ENCODE assay signal across 18 cellular contexts in the genomic region with DNA sequence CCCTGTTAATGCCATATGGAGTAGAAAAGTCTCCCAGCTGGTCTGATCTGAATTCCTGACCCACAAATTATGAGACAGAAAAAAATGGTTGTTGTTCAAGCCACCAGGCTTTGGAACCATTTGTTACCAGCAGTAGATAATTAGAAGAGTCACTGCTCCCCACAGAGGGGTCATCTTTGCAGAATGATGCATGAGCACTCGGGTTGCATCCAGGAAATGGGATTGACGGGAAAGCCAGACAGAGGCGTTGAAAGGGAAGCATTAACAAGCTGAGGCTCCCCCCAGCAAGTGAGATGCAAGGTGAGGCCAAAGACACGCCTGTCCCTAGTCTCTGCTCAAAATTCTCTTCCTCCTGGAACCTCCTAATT.
DNase-seq lines count a peak whose midpoint lies in the region; ATAC-seq, FAIRE-seq and TF ChIP-seq lines count a peak whose summit lies in the region.
"Had no signal": no experiment of that assay in that cellular context is flagged by ENCODE, and none has a peak within 500 bp of the region (broad histone marks: within the 10 kb centered on the region; RNA-seq: fewer than 3 reads in every experiment).

No MANE protein-coding gene starts in this region.

- H4K20me1 ChIP-seq in SK-N-SH (ENCODE audit: insufficient read depth): no peaks in the 10 kb centered on the region
- H4K20me1 ChIP-seq in fibroblast of lung (ENCODE audit: control insufficient read depth, extremely low read depth, insufficient read depth, low read length): no peaks in the 10 kb centered on the region

- CTCF ChIA-PET in SK-N-SH (lab: Yijun Ruan, JAX): interaction anchor here (1.2 kb wide), 1 partner anchor 11 kb away, joined by 4 read pairs; no protein-coding TSS in a partner anchor

- no peaks in the 10 kb centered on the region for H3K27me3 ChIP-seq in SK-N-SH (ENCODE audit: insufficient read depth)
- H3K27me3 ChIP-seq in SJCRH30: no peaks in the 10 kb centered on the region
- H3K27me3 ChIP-seq in fibroblast of lung (ENCODE audit: control insufficient read depth, insufficient read depth, low read length): no peaks in the 10 kb centered on the region

- no peaks in the 10 kb centered on the region for H3K36me3 ChIP-seq in SK-N-SH (replicated peaks in 1 of 2; ENCODE audit: control insufficient read depth in 1 of 2, insufficient read depth in 2 of 2, low read length in 1 of 2)
- no peaks in the 10 kb centered on the region for H3K36me3 ChIP-seq in SJCRH30
- H3K36me3 ChIP-seq in fibroblast of lung (ENCODE audit: control insufficient read depth, insufficient read depth, low read length): no peaks in the 10 kb centered on the region

- H3K9me2 ChIP-seq in SK-N-SH: no peaks in the 10 kb centered on the region

- WGBS in SK-N-SH (ENCODE audit: low lambda C conversion rate): 71% methylated on average over 4 of the region's 4 CpGs

- H3K27ac ChIP-seq in SK-N-SH (ENCODE audit: low read depth in 2 of 2, low read length in 1 of 2) (no peak overlapping the region), SJCRH30 (peak overlapping the region; percentile 66), fibroblast of lung (ENCODE audit: insufficient read depth, low read length) (peak overlapping the region; percentile 53)
- H3K27ac ChIP-seq: 22Rv1, C4-2B, SK-N-MC had no signal

- H3K4me1 ChIP-seq in SK-N-SH (ENCODE audit: control insufficient read depth in 1 of 2, insufficient read depth in 2 of 2, low read depth in 1 of 2, low read length in 1 of 2) (peaks cover 0 to 31% of the 10 kb centered on the region in 2 experiments; a peak in 1 of 4 replicates), SJCRH30 (peaks cover 33% of the 10 kb centered on the region), fibroblast of lung (ENCODE audit: control insufficient read depth, extremely low read depth, insufficient read depth, low read length) (peaks cover 23% of the 10 kb centered on the region)

- DNase-seq in SK-N-SH (no peak), SJCRH30 (no peak), fibroblast of lung (ENCODE audit: low read depth in 2 of 2) (no peak), amygdala (lab: John Stamatoyannopoulos, UW) (no peak), D721Med (ENCODE audit: insufficient read length, low spot score) (no peak), Right ventricle myocardium inferior (ENCODE audit: missing footprints) (no peak)
- DNase-seq: DMS153, HCEC 1CT, NCI-H1417, NCI-H2029, NCI-H446 treated with DMSO at 0.1 percent for 48 hours, NCI-H748 treated with DMSO at 0.1 percent for 48 hours had no signal

- H3K4me2 ChIP-seq in SK-N-SH (0 out of 2 replicates have a peak overlapping the region, but pooled peaks have one; percentile 2), fibroblast of lung (ENCODE audit: extremely low read depth, insufficient read depth, low read length) (no peak overlapping the region)

- intact Hi-C loops in Right ventricle myocardium inferior (cut with DNase I): no loop called here

- H2AFZ ChIP-seq in SK-N-SH (ENCODE audit: low read depth) (no peak overlapping the region), fibroblast of lung (ENCODE audit: low read length) (no peak overlapping the region)

- no peak for TF ChIP-seq CTCF in SK-N-SH (IDR thresholded peaks at IDR 0.05)
- no peak for TF ChIP-seq CTCF in fibroblast of lung (conservative IDR thresholded peaks at IDR 0.05 in 1 of 2, IDR thresholded peaks at IDR 0.05 in 1 of 2; ENCODE audit: low read depth in 1 of 2, low read length in 2 of 2)
- TF ChIP-seq CTCF in D721Med (IDR thresholded peaks at IDR 0.05; ENCODE audit: insufficient read depth, missing control alignments): no peak

- H3K9me3 ChIP-seq in SK-N-SH (no peaks in the 10 kb centered on the region), SJCRH30 (replicated peaks) (no peaks in the 10 kb centered on the region), fibroblast of lung (ENCODE audit: control insufficient read depth, insufficient read depth, low read depth, low read length) (no peaks in the 10 kb centered on the region)

- no peaks in the 10 kb centered on the region for H3F3A ChIP-seq in SK-N-SH (replicated peaks; ENCODE audit: insufficient read depth)

- no peaks in the 10 kb centered on the region for H3K79me2 ChIP-seq in SK-N-SH (ENCODE audit: insufficient read depth)
- H3K79me2 ChIP-seq in fibroblast of lung (ENCODE audit: control insufficient read depth, insufficient read depth, low read length): no peaks in the 10 kb centered on the region

- TF ChIP-seq RAD21 in SK-N-SH (IDR thresholded peaks at IDR 0.05; ENCODE audit: low read length): no peak

- ATAC-seq in SK-N-SH treated with all-trans-retinoic acid at 6 μM for 48 hours (no peak), HG03139 (IDR thresholded peaks at IDR 0.05; ENCODE audit: unreplicated experiment) (no peak), Right ventricle myocardium inferior (no peak)
- ATAC-seq: K562 had no signal

- no peak for FAIRE-seq in D721Med (lab: Jason Lieb, UNC)
- FAIRE-seq: K562 had no signal

- no peak overlapping the region for H3K9ac ChIP-seq in SK-N-SH
- H3K9ac ChIP-seq in fibroblast of lung (ENCODE audit: insufficient read depth, low read length): no peak overlapping the region

- no peak for TF ChIP-seq EP300 in SK-N-SH (IDR thresholded peaks at IDR 0.05; ENCODE audit: borderline replicate concordance in 1 of 2, low read depth in 1 of 2, low read length in 1 of 2)

- POLR2A ChIA-PET in SK-N-SH (lab: Yijun Ruan, JAX): no interaction called here

- no peak overlapping the region for H3K4me3 ChIP-seq in SK-N-SH (ENCODE audit: low read depth in 2 of 2, low read length in 1 of 2)
- H3K4me3 ChIP-seq in SJCRH30: no peak overlapping the region
- no peak overlapping the region for H3K4me3 ChIP-seq in fibroblast of lung (replicated peaks in 1 of 4; ENCODE audit: control extremely low read depth in 1 of 4, insufficient read depth in 1 of 4, low read depth in 3 of 4, low read length in 4 of 4)
- H3K4me3 ChIP-seq: K562, SK-N-MC had no signal

TF ChIP-seq in SK-N-SH, 30 proteins besides CTCF, POLR2A, EP300 and RAD21 (continues in another document):
- no peak for TF ChIP-seq SIN3A (IDR thresholded peaks at IDR 0.05; ENCODE audit: borderline replicate concordance, low read depth, low read length)
- no peak for TF ChIP-seq NRF1 (IDR thresholded peaks at IDR 0.05; ENCODE audit: low read depth, low read length)
- TF ChIP-seq, protein P1, sequence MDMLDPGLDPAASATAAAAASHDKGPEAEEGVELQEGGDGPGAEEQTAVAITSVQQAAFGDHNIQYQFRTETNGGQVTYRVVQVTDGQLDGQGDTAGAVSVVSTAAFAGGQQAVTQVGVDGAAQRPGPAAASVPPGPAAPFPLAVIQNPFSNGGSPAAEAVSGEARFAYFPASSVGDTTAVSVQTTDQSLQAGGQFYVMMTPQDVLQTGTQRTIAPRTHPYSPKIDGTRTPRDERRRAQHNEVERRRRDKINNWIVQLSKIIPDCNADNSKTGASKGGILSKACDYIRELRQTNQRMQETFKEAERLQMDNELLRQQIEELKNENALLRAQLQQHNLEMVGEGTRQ (IDR thresholded peaks at IDR 0.05; ENCODE audit: borderline replicate concordance, low read depth, low read length): no peak
- TF ChIP-seq RFX5 (IDR thresholded peaks at IDR 0.05; ENCODE audit: low read length): no peak
- no peak for TF ChIP-seq FOXM1 (IDR thresholded peaks at IDR 0.05; ENCODE audit: low read depth)
- no peak for TF ChIP-seq MEF2A (IDR thresholded peaks at IDR 0.05; ENCODE audit: borderline replicate concordance, low read depth)
- TF ChIP-seq FOSL2 (IDR thresholded peaks at IDR 0.05; ENCODE audit: borderline replicate concordance, low read depth): no peak
- no peak for TF ChIP-seq SMC3 (IDR thresholded peaks at IDR 0.05; ENCODE audit: low read depth, low read length)
- TF ChIP-seq IRF3 (IDR thresholded peaks at IDR 0.05; ENCODE audit: low read depth, low read length): no peak

TF ChIP-seq in SK-N-SH treated with all-trans-retinoic acid at 6 μM for 48 hours, 23 proteins besides CTCF, POLR2A, EP300 and RAD21:
- TF ChIP-seq CREB5 (CRISPR knock-in tag; IDR thresholded peaks at IDR 0.05; ENCODE audit: low read depth): no peak
- no peak for TF ChIP-seq RARB (CRISPR knock-in tag; IDR thresholded peaks at IDR 0.05)
- TF ChIP-seq ZNF8 (CRISPR knock-in tag; IDR thresholded peaks at IDR 0.05): no peak
- no peak for TF ChIP-seq PPARA (CRISPR knock-in tag; IDR thresholded peaks at IDR 0.05; ENCODE audit: borderline replicate concordance)
- no peak for TF ChIP-seq ZNF70 (CRISPR knock-in tag; IDR thresholded peaks at IDR 0.05)
- TF ChIP-seq OSR1 (CRISPR knock-in tag; IDR thresholded peaks at IDR 0.05): no peak
- TF ChIP-seq TOX (CRISPR knock-in tag; IDR thresholded peaks at IDR 0.05; ENCODE audit: borderline replicate concordance): no peak
TF ChIP-seq in SK-N-SH treated with all-trans-retinoic acid at 6 μM for 48 hours: peak in this region for 0.

Comparison
In these comparisons a context has a peak if more than half of its experiments do, and no peak if none do; other contexts are left out.
1. H3K27ac ChIP-seq: peak in SJCRH30 (single experiment) and fibroblast of lung (single experiment); none in SK-N-SH (0 of 2).